ENCODE assay signal across 1 cellular context in genomic region chr6:68207612-68208011, GRCh38.
DNase-seq lines count a peak whose midpoint lies in the region; ATAC-seq, FAIRE-seq and TF ChIP-seq lines count a peak whose summit lies in the region.
"Not testable (repeated sequence)": the region's sequence is repeated elsewhere in the genome, so short reads cannot be mapped to it uniquely, and the experiment has no call there.

No MANE protein-coding gene starts in this region.

- CTCF ChIA-PET in K562 (lab: Yijun Ruan, JAX; ENCODE audit: low intra/inter-chr PET ratio), result not testable (repeated sequence)

- not testable (repeated sequence) for TF ChIP-seq POLR2A in K562 (conservative IDR thresholded peaks at IDR 0.05)

- TF ChIP-seq CTCF in K562 (IDR thresholded peaks at IDR 0.05 in 2 of 3, conservative IDR thresholded peaks at IDR 0.05 in 1 of 3; ENCODE audit: insufficient read depth in 2 of 3, low read depth in 1 of 3, low read length in 3 of 3), result not testable (repeated sequence)

- not testable (repeated sequence) for DNase-seq in K562 (ENCODE audit: extremely low read depth in 1 of 4, low spot score in 3 of 4)

- not testable (repeated sequence) for H3K4me2 ChIP-seq in K562 (ENCODE audit: insufficient read depth, low read length)

- H3K4me1 ChIP-seq in K562 (replicated peaks in 1 of 2; ENCODE audit: control insufficient read depth in 2 of 2, insufficient read depth in 2 of 2, low read length in 2 of 2), result not testable (repeated sequence)

- TF ChIP-seq RAD21 in K562 (CRISPR knock-in tag; conservative IDR thresholded peaks at IDR 0.05 in 1 of 2, IDR thresholded peaks at IDR 0.05 in 1 of 2), result not testable (repeated sequence)

- H4K20me1 ChIP-seq in K562 (replicated peaks; ENCODE audit: control insufficient read depth, insufficient read depth, low read length), result not testable (repeated sequence)

- not testable (repeated sequence) for H3K36me3 ChIP-seq in K562 (ENCODE audit: control insufficient read depth, insufficient read depth, low read length)

- H2AFZ ChIP-seq in K562 (ENCODE audit: low read depth, low read length), result not testable (repeated sequence)

- H3K4me3 ChIP-seq in K562, result not testable (repeated sequence)

- in situ Hi-C loops in K562 (cut with MboI), result not testable (repeated sequence)

- not testable (repeated sequence) for FAIRE-seq in K562 (lab: Jason Lieb, UNC)

- intact Hi-C loops in K562 (cut with micrococcal nuclease), result not testable (repeated sequence)

- H3K9me3 ChIP-seq in K562 (replicated peaks; ENCODE audit: control insufficient read depth, insufficient read depth, low read depth, low read length), result not testable (repeated sequence)

- ATAC-seq in K562, result not testable (repeated sequence)

- H3K9me1 ChIP-seq in K562 (ENCODE audit: control insufficient read depth, insufficient read depth, low read length), result not testable (repeated sequence)

- H3K27ac ChIP-seq in K562 (ENCODE audit: extremely low read depth, low read depth, low read length), result not testable (repeated sequence)

- TF ChIP-seq EP300 in K562 (IDR thresholded peaks at IDR 0.05; ENCODE audit: low read length), result not testable (repeated sequence)

- H3K27me3 ChIP-seq in K562 (ENCODE audit: control insufficient read depth in 2 of 2, insufficient read depth in 2 of 2, low read length in 2 of 2), result not testable (repeated sequence)

- H3K9ac ChIP-seq in K562 (ENCODE audit: insufficient read depth in 1 of 2, low read depth in 2 of 2, low read length in 2 of 2), result not testable (repeated sequence)

- POLR2A ChIA-PET in K562 (lab: Yijun Ruan, JAX), result not testable (repeated sequence)

- H3K79me2 ChIP-seq in K562 (ENCODE audit: control insufficient read depth, insufficient read depth, low read length), result not testable (repeated sequence)

- not testable (repeated sequence) for BruUV-seq in K562 (replicated peaks; lab: Mats Ljungman, UMichigan)

TF ChIP-seq in K562, 482 proteins besides CTCF, POLR2A, EP300 and RAD21:
- TF ChIP-seq TRIM28 (IDR thresholded peaks at IDR 0.05), result 0 out of 2 replicates have a peak, but pooled peaks have one; percentile 43
- TF ChIP-seq ZNF507 (tag; conservative IDR thresholded peaks at IDR 0.05), result peak; percentile 98
- TF ChIP-seq ZNF354B (CRISPR knock-in tag; IDR thresholded peaks at IDR 0.05), result peak; percentile 75
